In the genomic region with DNA sequence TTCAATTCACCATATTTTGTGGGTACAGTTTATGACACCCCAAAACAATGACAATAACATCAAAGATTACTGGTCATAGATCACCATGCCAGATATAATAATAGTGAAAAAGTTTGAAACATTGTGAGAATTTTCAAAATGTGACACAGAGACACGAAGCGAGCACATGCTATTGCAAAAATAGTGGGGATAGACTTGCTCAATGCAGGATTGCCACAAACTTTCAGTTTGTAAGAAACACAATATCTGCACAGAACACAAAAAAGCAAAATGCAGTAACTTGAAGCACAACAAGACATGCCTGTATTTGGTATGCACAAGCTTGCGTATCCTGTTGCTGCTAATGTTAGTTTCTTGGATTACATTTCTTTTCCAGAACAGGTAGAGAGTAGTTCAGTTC, we compare ENCODE assay signal across 1 cellular context.
TF ChIP-seq lines count a peak whose summit lies in the region.

No MANE protein-coding gene starts in this region.

TF ChIP-seq in GM23338, 12 proteins besides CTCF, POLR2A, EP300 and RAD21 (continued from another document):
- TF ChIP-seq, protein P1, sequence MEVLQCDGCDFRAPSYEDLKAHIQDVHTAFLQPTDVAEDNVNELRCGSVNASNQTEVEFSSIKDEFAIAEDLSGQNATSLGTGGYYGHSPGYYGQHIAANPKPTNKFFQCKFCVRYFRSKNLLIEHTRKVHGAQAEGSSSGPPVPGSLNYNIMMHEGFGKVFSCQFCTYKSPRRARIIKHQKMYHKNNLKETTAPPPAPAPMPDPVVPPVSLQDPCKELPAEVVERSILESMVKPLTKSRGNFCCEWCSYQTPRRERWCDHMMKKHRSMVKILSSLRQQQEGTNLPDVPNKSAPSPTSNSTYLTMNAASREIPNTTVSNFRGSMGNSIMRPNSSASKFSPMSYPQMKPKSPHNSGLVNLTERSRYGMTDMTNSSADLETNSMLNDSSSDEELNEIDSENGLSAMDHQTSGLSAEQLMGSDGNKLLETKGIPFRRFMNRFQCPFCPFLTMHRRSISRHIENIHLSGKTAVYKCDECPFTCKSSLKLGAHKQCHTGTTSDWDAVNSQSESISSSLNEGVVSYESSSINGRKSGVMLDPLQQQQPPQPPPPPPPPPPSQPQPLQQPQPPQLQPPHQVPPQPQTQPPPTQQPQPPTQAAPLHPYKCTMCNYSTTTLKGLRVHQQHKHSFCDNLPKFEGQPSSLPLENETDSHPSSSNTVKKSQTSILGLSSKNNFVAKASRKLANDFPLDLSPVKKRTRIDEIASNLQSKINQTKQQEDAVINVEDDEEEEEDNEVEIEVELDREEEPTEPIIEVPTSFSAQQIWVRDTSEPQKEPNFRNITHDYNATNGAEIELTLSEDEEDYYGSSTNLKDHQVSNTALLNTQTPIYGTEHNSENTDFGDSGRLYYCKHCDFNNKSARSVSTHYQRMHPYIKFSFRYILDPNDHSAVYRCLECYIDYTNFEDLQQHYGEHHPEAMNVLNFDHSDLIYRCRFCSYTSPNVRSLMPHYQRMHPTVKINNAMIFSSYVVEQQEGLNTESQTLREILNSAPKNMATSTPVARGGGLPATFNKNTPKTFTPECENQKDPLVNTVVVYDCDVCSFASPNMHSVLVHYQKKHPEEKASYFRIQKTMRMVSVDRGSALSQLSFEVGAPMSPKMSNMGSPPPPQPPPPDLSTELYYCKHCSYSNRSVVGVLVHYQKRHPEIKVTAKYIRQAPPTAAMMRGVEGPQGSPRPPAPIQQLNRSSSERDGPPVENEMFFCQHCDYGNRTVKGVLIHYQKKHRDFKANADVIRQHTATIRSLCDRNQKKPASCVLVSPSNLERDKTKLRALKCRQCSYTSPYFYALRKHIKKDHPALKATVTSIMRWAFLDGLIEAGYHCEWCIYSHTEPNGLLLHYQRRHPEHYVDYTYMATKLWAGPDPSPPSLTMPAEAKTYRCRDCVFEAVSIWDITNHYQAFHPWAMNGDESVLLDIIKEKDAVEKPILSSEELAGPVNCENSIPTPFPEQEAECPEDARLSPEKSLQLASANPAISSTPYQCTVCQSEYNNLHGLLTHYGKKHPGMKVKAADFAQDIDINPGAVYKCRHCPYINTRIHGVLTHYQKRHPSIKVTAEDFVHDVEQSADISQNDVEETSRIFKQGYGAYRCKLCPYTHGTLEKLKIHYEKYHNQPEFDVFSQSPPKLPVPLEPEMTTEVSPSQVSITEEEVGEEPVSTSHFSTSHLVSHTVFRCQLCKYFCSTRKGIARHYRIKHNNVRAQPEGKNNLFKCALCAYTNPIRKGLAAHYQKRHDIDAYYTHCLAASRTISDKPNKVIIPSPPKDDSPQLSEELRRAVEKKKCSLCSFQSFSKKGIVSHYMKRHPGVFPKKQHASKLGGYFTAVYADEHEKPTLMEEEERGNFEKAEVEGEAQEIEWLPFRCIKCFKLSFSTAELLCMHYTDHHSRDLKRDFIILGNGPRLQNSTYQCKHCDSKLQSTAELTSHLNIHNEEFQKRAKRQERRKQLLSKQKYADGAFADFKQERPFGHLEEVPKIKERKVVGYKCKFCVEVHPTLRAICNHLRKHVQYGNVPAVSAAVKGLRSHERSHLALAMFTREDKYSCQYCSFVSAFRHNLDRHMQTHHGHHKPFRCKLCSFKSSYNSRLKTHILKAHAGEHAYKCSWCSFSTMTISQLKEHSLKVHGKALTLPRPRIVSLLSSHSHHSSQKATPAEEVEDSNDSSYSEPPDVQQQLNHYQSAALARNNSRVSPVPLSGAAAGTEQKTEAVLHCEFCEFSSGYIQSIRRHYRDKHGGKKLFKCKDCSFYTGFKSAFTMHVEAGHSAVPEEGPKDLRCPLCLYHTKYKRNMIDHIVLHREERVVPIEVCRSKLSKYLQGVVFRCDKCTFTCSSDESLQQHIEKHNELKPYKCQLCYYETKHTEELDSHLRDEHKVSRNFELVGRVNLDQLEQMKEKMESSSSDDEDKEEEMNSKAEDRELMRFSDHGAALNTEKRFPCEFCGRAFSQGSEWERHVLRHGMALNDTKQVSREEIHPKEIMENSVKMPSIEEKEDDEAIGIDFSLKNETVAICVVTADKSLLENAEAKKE (CRISPR knock-in tag; IDR thresholded peaks at IDR 0.05) = no peak
- TF ChIP-seq STAT1 (IDR thresholded peaks at IDR 0.05; ENCODE audit: unreplicated experiment) = no peak
- no peak for TF ChIP-seq NANOG (IDR thresholded peaks at IDR 0.05; ENCODE audit: borderline replicate concordance)
- no peak for TF ChIP-seq ZNF114 (CRISPR knock-in tag; IDR thresholded peaks at IDR 0.05)
- no peak for TF ChIP-seq JUNB (IDR thresholded peaks at IDR 0.05; ENCODE audit: unreplicated experiment)
- TF ChIP-seq, protein P2, sequence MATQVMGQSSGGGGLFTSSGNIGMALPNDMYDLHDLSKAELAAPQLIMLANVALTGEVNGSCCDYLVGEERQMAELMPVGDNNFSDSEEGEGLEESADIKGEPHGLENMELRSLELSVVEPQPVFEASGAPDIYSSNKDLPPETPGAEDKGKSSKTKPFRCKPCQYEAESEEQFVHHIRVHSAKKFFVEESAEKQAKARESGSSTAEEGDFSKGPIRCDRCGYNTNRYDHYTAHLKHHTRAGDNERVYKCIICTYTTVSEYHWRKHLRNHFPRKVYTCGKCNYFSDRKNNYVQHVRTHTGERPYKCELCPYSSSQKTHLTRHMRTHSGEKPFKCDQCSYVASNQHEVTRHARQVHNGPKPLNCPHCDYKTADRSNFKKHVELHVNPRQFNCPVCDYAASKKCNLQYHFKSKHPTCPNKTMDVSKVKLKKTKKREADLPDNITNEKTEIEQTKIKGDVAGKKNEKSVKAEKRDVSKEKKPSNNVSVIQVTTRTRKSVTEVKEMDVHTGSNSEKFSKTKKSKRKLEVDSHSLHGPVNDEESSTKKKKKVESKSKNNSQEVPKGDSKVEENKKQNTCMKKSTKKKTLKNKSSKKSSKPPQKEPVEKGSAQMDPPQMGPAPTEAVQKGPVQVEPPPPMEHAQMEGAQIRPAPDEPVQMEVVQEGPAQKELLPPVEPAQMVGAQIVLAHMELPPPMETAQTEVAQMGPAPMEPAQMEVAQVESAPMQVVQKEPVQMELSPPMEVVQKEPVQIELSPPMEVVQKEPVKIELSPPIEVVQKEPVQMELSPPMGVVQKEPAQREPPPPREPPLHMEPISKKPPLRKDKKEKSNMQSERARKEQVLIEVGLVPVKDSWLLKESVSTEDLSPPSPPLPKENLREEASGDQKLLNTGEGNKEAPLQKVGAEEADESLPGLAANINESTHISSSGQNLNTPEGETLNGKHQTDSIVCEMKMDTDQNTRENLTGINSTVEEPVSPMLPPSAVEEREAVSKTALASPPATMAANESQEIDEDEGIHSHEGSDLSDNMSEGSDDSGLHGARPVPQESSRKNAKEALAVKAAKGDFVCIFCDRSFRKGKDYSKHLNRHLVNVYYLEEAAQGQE (IDR thresholded peaks at IDR 0.05; ENCODE audit: unreplicated experiment) = no peak
TF ChIP-seq in GM23338: peak in this region for 0.
